In the genomic region with DNA sequence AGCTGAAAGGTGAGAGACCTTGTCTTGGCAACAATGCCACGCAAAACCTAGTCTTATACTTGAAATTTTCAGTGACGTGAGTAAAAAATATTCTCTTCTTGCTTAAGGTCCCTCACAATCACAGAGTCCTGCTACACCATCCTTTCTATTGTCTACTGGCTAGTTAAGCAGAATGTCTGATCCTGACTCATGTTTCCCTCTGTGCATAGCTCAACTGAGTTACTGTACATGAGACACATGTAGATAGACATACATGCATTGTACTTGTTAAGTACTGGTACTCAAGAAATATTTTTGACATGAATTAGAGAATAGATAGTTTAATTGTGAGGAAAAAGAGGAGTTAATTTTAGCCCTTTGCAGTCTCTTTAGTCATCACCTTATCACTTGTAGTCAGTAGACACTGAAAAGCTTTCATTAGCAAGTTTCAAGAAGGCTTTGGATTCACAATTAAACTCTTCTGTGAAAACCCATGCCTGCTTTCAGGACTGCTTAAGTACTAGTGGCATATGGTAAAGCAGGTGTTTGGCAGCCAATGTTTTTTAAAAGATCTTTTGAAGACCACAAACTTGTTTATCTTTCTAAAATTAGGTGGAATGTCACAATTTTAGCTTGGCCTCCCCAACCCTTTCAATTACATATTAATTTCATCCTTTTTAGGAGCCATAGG, we compare ENCODE assay signal across 1 cellular context.
TF ChIP-seq lines count a peak whose summit lies in the region.

No MANE protein-coding gene starts in this region.

TF ChIP-seq in HepG2, 621 proteins besides CTCF, POLR2A, EP300 and RAD21 (continued from another document):
- TF ChIP-seq, protein P1, sequence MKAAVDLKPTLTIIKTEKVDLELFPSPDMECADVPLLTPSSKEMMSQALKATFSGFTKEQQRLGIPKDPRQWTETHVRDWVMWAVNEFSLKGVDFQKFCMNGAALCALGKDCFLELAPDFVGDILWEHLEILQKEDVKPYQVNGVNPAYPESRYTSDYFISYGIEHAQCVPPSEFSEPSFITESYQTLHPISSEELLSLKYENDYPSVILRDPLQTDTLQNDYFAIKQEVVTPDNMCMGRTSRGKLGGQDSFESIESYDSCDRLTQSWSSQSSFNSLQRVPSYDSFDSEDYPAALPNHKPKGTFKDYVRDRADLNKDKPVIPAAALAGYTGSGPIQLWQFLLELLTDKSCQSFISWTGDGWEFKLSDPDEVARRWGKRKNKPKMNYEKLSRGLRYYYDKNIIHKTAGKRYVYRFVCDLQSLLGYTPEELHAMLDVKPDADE (CRISPR knock-in tag; IDR thresholded peaks at IDR 0.05), result no peak
- TF ChIP-seq ZNF260 (CRISPR knock-in tag; IDR thresholded peaks at IDR 0.05; ENCODE audit: borderline replicate concordance, low read depth) (no peak), AGO2 (optimal IDR thresholded peaks at IDR 0.05; ENCODE audit: low read depth, low read length) (no peak), ZNF121 (CRISPR knock-in tag; IDR thresholded peaks at IDR 0.05) (no peak), ZNF3 (CRISPR knock-in tag; IDR thresholded peaks at IDR 0.05) (no peak)
- TF ChIP-seq, protein P2, sequence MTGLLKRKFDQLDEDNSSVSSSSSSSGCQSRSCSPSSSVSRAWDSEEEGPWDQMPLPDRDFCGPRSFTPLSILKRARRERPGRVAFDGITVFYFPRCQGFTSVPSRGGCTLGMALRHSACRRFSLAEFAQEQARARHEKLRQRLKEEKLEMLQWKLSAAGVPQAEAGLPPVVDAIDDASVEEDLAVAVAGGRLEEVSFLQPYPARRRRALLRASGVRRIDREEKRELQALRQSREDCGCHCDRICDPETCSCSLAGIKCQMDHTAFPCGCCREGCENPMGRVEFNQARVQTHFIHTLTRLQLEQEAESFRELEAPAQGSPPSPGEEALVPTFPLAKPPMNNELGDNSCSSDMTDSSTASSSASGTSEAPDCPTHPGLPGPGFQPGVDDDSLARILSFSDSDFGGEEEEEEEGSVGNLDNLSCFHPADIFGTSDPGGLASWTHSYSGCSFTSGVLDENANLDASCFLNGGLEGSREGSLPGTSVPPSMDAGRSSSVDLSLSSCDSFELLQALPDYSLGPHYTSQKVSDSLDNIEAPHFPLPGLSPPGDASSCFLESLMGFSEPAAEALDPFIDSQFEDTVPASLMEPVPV (CRISPR knock-in tag; IDR thresholded peaks at IDR 0.05), result no peak
- TF ChIP-seq, protein P3, sequence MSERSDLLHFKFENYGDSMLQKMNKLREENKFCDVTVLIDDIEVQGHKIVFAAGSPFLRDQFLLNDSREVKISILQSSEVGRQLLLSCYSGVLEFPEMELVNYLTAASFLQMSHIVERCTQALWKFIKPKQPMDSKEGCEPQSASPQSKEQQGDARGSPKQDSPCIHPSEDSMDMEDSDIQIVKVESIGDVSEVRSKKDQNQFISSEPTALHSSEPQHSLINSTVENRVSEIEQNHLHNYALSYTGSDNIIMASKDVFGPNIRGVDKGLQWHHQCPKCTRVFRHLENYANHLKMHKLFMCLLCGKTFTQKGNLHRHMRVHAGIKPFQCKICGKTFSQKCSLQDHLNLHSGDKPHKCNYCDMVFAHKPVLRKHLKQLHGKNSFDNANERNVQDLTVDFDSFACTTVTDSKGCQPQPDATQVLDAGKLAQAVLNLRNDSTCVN (CRISPR knock-in tag; IDR thresholded peaks at IDR 0.05; ENCODE audit: borderline replicate concordance), result no peak
